24 cellular contexts compared by ENCODE assay signal in the genomic region with DNA sequence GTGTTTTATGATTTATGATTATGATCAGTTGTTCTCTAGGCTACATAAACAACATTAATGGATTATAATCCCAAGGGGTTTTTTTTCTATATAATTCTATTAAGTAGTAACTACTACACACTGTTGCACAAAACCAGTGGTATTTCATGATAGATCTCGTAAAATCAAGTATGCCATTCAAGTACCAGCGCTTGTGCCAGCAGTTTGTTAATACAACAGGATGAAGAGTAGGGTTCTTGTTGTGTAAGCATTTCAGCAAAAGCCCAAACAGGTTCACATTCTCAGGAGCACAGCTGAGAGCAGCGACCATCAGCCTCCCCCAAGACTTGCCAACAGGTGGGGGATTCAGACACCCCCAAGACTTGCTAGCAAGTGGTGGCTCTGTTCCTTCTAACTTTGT.
"Had no signal": no experiment of that assay in that cellular context is flagged by ENCODE, and none has a peak within 500 bp of the region (broad histone marks: within the 10 kb centered on the region; RNA-seq: fewer than 3 reads in every experiment).

No MANE protein-coding gene starts in this region.

- H3K4me3 ChIP-seq: stomach, suprapubic skin, testis, thoracic aorta, tibial artery, tibial nerve, transverse colon, upper lobe of left lung, upper lobe of right lung, uterus, vagina had no signal

- H3K27ac ChIP-seq: stomach, suprapubic skin, testis, thoracic aorta, tibial artery, tibial nerve, transverse colon, upper lobe of left lung, upper lobe of right lung, uterus, vagina had no signal

- DNase-seq: stimulated activated CD4-positive, alpha-beta T cell treated with anti-CD3 and anti-CD28 coated beads, Interleukin-2, amount 100 ng/mL, for 48 hours; stimulated activated CD4-positive, alpha-beta T cell treated with anti-CD3 and anti-CD28 coated beads, Interleukin-4, amount 100 ng/mL, for 1 hour; stimulated activated CD4-positive, alpha-beta T cell treated with anti-CD3 and anti-CD28 coated beads, Interleukin-4, amount 100 ng/mL, for 24 hours; stimulated activated CD4-positive, alpha-beta T cell treated with anti-CD3 and anti-CD28 coated beads, Interleukin-4, amount 100 ng/mL, for 4 hours; stimulated activated CD8-positive, alpha-beta memory T cell treated with anti-CD3 and anti-CD28 coated beads, Interleukin-4, amount 100 ng/mL, for 48 hours; stimulated activated naive B cell treated with anti-CD40 and anti-IgM and Interleukin-4, amounts not matched to agents 10 μg/mL and 1 μg/mL and 100 μg/mL, for 72 hours; stimulated activated naive CD4-positive, alpha-beta T cell; stimulated activated naive CD4-positive, alpha-beta T cell treated with Interleukin-2 at 50 U/mL for 16 hours; stimulated activated naive CD8-positive, alpha-beta T cell treated with anti-CD3 and anti-CD28 coated beads, Interleukin-15, amount 100 ng/mL, for 72 hours; stimulated activated naive CD8-positive, alpha-beta T cell treated with anti-CD3 and anti-CD28 coated beads, Interleukin-15, Interleukin-2, amounts not matched to agents 100 U/mL and 50 U/mL, for 24 hours; stomach; substantia nigra; testis; tibial artery; transverse colon; trophoblast cell; upper lobe of right lung; uterus had no signal

- H3K4me1 ChIP-seq: stomach, suprapubic skin, testis, tibial artery, tibial nerve, transverse colon, upper lobe of left lung, upper lobe of right lung, uterus, vagina had no signal

- FAIRE-seq: urothelium cell line had no signal

- H3K36me3 ChIP-seq: stomach, suprapubic skin, thoracic aorta, tibial artery, tibial nerve, transverse colon, upper lobe of left lung, upper lobe of right lung, uterus, vagina had no signal

- H3K9me3 ChIP-seq: stomach, suprapubic skin, testis, thoracic aorta, tibial artery, tibial nerve, transverse colon, upper lobe of left lung, upper lobe of right lung, uterus, vagina had no signal

- H3K27me3 ChIP-seq: stomach, suprapubic skin, testis, tibial artery, tibial nerve, transverse colon, upper lobe of left lung, upper lobe of right lung, uterus, vagina had no signal
